1 cellular context compared by ENCODE assay signal in the genomic region with DNA sequence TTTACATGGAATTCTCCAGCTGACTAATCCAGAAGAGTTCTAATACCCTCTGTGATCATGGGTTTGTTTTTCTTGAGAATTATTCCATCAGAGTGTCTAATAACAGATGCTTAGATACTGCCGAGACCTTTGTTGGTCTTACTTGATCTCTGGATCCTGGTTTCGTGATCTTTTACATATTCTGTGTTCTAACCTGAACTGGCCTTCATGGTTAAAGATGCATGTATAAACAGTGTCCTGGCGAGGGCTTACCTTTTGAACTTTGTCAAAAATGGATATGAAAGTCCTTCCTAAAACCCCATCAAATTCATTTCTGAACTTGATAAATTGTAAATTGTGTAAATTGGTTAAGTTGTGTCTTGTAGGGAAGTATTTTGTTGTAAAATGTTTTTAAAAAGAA.
TF ChIP-seq lines count a peak whose summit lies in the region.

No MANE protein-coding gene starts in this region.

TF ChIP-seq in GM23338, 12 proteins besides CTCF, POLR2A, EP300 and RAD21 (continued from another document):
- TF ChIP-seq CREB1 (CRISPR knock-in tag; IDR thresholded peaks at IDR 0.05; ENCODE audit: low read depth) (no peak), EZH2phosphoT487 (IDR thresholded peaks at IDR 0.05; ENCODE audit: unreplicated experiment) (no peak)
